In genomic region chr12:109899783-109900751, GRCh38 we compare ENCODE assay signal across 8 cellular contexts. TPM values are rescaled to one million over a fixed set of nuclear protein-coding genes. Genes with fewer than 3 reads are reported as not detected.
DNase-seq lines count a peak whose midpoint lies in the region; ATAC-seq and TF ChIP-seq lines count a peak whose summit lies in the region.

TSS of gene TCHP (plus strand) at chr12:109900274. CDS start at chr12:109903027, 2,753 bp downstream.

- peaks cover 19% of the 10 kb centered on the region for H3K36me3 Mint-ChIP-seq in activated T-helper 2 cell treated with anti-CD3 and anti-CD28 coated beads, Interferon-gamma antibody, Interleukin-2, Interleukin-4, amounts not matched to agents 10 μg/mL and 5 μg/mL and 100 μg/mL, durations not matched to agents 14 hours and 24 hours and 36 hours (ENCODE audit: low read depth)
- H3K36me3 Mint-ChIP-seq in natural killer cell treated with Interleukin-12 subunit alpha and Interleukin-12 subunit beta and Interleukin-15 and Interleukin-18, amount 100 ng/mL, for 72 hours: peaks cover 15% of the 10 kb centered on the region

- peak within 1 kb of the TSS; percentile 96 for H3K4me3 Mint-ChIP-seq in activated T-helper 2 cell treated with anti-CD3 and anti-CD28 coated beads, Interferon-gamma antibody, Interleukin-2, Interleukin-4, amounts not matched to agents 10 μg/mL and 5 μg/mL and 100 μg/mL, durations not matched to agents 14 hours and 24 hours and 36 hours (ENCODE audit: low read depth)
- H3K4me3 Mint-ChIP-seq in natural killer cell treated with Interleukin-12 subunit alpha and Interleukin-12 subunit beta and Interleukin-15 and Interleukin-18, amount 100 ng/mL, for 72 hours: peak within 1 kb of the TSS; percentile 100

- no peaks in the 10 kb centered on the region for H3K27me3 ChIP-seq in RWPE2 (ENCODE audit: insufficient read depth, poor library complexity, severe bottlenecking)

- H3K36me3 ChIP-seq in RWPE2 (ENCODE audit: low read depth): peaks cover 27% of the 10 kb centered on the region

- no peaks in the 10 kb centered on the region for H3K9me3 Mint-ChIP-seq in activated T-helper 2 cell treated with anti-CD3 and anti-CD28 coated beads, Interferon-gamma antibody, Interleukin-2, Interleukin-4, amounts not matched to agents 10 μg/mL and 5 μg/mL and 100 μg/mL, durations not matched to agents 14 hours and 24 hours and 36 hours
- no peaks in the 10 kb centered on the region for H3K9me3 Mint-ChIP-seq in natural killer cell treated with Interleukin-12 subunit alpha and Interleukin-12 subunit beta and Interleukin-15 and Interleukin-18, amount 100 ng/mL, for 72 hours

- DNase-seq in DMS 273 (lab: John Stamatoyannopoulos, UW; ENCODE audit: unreplicated experiment) (peak; percentile 86), LHCN-M2 (ENCODE audit: low read depth) (peak; percentile 88), RWPE2 (ENCODE audit: low spot score) (no peak), fibroblast of pulmonary artery (ENCODE audit: low read depth) (peak; percentile 91)
- DNase-seq in activated T-helper 2 cell treated with anti-CD3 and anti-CD28 coated beads, Interferon-gamma antibody, Interleukin-2, Interleukin-4, amounts not matched to agents 10 μg/mL and 5 μg/mL and 100 μg/mL, durations not matched to agents 14 hours and 24 hours and 36 hours (ENCODE audit: low spot score): peak; percentile 69
- DNase-seq in natural killer cell treated with Interleukin-12 subunit alpha and Interleukin-12 subunit beta and Interleukin-15 and Interleukin-18, amount 100 ng/mL, for 72 hours (ENCODE audit: low spot score): peak; percentile 84
- peak; percentile 75 for DNase-seq in stimulated activated naive CD8-positive, alpha-beta T cell treated with anti-CD3 and anti-CD28 coated beads, Interleukin-15, Interleukin-2, amounts not matched to agents 100 U/mL and 50 U/mL, for 24 hours

- intact Hi-C loops in activated T-helper 2 cell treated with anti-CD3 and anti-CD28 coated beads, Interferon-gamma antibody, Interleukin-2, Interleukin-4, amounts not matched to agents 10 μg/mL and 5 μg/mL and 100 μg/mL, durations not matched to agents 14 hours and 24 hours and 36 hours (cut with micrococcal nuclease): loop anchor here (1.0 to 5.0 kb wide), 3 partner anchors 20 to 328 kb away; partner anchors contain the start of genes GLTP, MMAB and MVK

- H3K4me1 ChIP-seq in RWPE2 (ENCODE audit: insufficient read depth, poor library complexity, severe bottlenecking): peaks cover 12% of the 10 kb centered on the region

- ATAC-seq in GM21576 (IDR thresholded peaks at IDR 0.05; ENCODE audit: unreplicated experiment) (peak; percentile 82), RWPE2 (ENCODE audit: low read depth) (peak; percentile 79)
- peak; percentile 90 to 92 for ATAC-seq in natural killer cell treated with Interleukin-12 subunit alpha and Interleukin-12 subunit beta and Interleukin-15 and Interleukin-18, amount 100 ng/mL, for 72 hours
- ATAC-seq in stimulated activated naive CD8-positive, alpha-beta T cell treated with anti-CD3 and anti-CD28 coated beads, Interleukin-15, Interleukin-2, amounts not matched to agents 100 U/mL and 50 U/mL, for 24 hours: peak; percentile 86

- TF ChIP-seq CTCF in RWPE2 (IDR thresholded peaks at IDR 0.05; ENCODE audit: poor library complexity, severe bottlenecking) (peak; percentile 46), fibroblast of pulmonary artery (IDR thresholded peaks at IDR 0.05; ENCODE audit: low read length, missing control alignments) (peak; percentile 43)

- no peaks in the 10 kb centered on the region for H3K9me3 ChIP-seq in RWPE2 (ENCODE audit: severe bottlenecking)

- H3K27me3 Mint-ChIP-seq in activated T-helper 2 cell treated with anti-CD3 and anti-CD28 coated beads, Interferon-gamma antibody, Interleukin-2, Interleukin-4, amounts not matched to agents 10 μg/mL and 5 μg/mL and 100 μg/mL, durations not matched to agents 14 hours and 24 hours and 36 hours (ENCODE audit: low read depth): no peaks in the 10 kb centered on the region
- H3K27me3 Mint-ChIP-seq in natural killer cell treated with Interleukin-12 subunit alpha and Interleukin-12 subunit beta and Interleukin-15 and Interleukin-18, amount 100 ng/mL, for 72 hours: no peaks in the 10 kb centered on the region

- peak within 1 kb of the TSS; percentile 69 for H3K27ac ChIP-seq in RWPE2 (ENCODE audit: poor library complexity, severe bottlenecking)

- peaks cover 15% of the 10 kb centered on the region for H3K4me1 Mint-ChIP-seq in activated T-helper 2 cell treated with anti-CD3 and anti-CD28 coated beads, Interferon-gamma antibody, Interleukin-2, Interleukin-4, amounts not matched to agents 10 μg/mL and 5 μg/mL and 100 μg/mL, durations not matched to agents 14 hours and 24 hours and 36 hours (ENCODE audit: low read depth)
- H3K4me1 Mint-ChIP-seq in natural killer cell treated with Interleukin-12 subunit alpha and Interleukin-12 subunit beta and Interleukin-15 and Interleukin-18, amount 100 ng/mL, for 72 hours (ENCODE audit: low read depth in 2 of 2): peaks cover 15 to 25% of the 10 kb centered on the region in 2 donors

- H3K27ac Mint-ChIP-seq in activated T-helper 2 cell treated with anti-CD3 and anti-CD28 coated beads, Interferon-gamma antibody, Interleukin-2, Interleukin-4, amounts not matched to agents 10 μg/mL and 5 μg/mL and 100 μg/mL, durations not matched to agents 14 hours and 24 hours and 36 hours: peak within 1 kb of the TSS; percentile 98
- H3K27ac Mint-ChIP-seq in natural killer cell treated with Interleukin-12 subunit alpha and Interleukin-12 subunit beta and Interleukin-15 and Interleukin-18, amount 100 ng/mL, for 72 hours: peak within 1 kb of the TSS; percentile 99

- peak within 1 kb of the TSS; percentile 81 for H3K4me3 ChIP-seq in RWPE2 (ENCODE audit: severe bottlenecking)
- peak within 1 kb of the TSS; percentile 79 for H3K4me3 ChIP-seq in fibroblast of pulmonary artery (replicated peaks; ENCODE audit: low read depth, low read length)

RNA-seq across cellular contexts. Expression of gene TCHP, which starts in this region (rescaled TPM):
- 14.9 and 19.0 TPM in 2 replicates for total RNA-seq in LHCN-M2 (2014; rRNA removed)
- polyA plus RNA-seq in LHCN-M2 (2012): 17.7 TPM
- total RNA-seq in activated T-helper 2 cell treated with anti-CD3 and anti-CD28 coated beads, Interferon-gamma antibody, Interleukin-2, Interleukin-4, amounts not matched to agents 10 μg/mL and 5 μg/mL and 100 μg/mL, durations not matched to agents 14 hours and 24 hours and 36 hours: 26.0 and 32.6 TPM in 2 replicates
- 10 to 100 TPM; 20.5 to 31.1 TPM for total RNA-seq in natural killer cell treated with Interleukin-12 subunit alpha and Interleukin-12 subunit beta and Interleukin-15 and Interleukin-18, amount 100 ng/mL, for 72 hours
